8 cellular contexts compared by ENCODE assay signal in genomic region chr6:12957321-12958051, GRCh38.
A peak's percentile ranks its signal among the peaks of the same experiment; 100 is the strongest.
DNase-seq lines count a peak whose midpoint lies in the region; ATAC-seq and TF ChIP-seq lines count a peak whose summit lies in the region.

No MANE protein-coding gene starts in this region.

- no peaks in the 10 kb centered on the region for H3K4me1 ChIP-seq in breast epithelium

- H3K4me3 ChIP-seq in breast epithelium, result peak overlapping the region; percentile 62 to 76 (median 67)
- H3K4me3 ChIP-seq in iPS-11a (ENCODE audit: low read depth, low read length), result peak overlapping the region; percentile 24

- H3K27ac ChIP-seq in breast epithelium, result peak overlapping the region; percentile 75 to 80

- H3K27me3 ChIP-seq in breast epithelium, result no peaks in the 10 kb centered on the region

- TF ChIP-seq CTCF in breast epithelium (IDR thresholded peaks at IDR 0.05), result no peak

- ATAC-seq in SK-N-SH treated with all-trans-retinoic acid at 6 μM for 48 hours (peak; percentile 82), GM18870 (IDR thresholded peaks at IDR 0.05; ENCODE audit: unreplicated experiment) (no peak)

- no peaks in the 10 kb centered on the region for H3K36me3 ChIP-seq in breast epithelium

- no peak for TF ChIP-seq POLR2A in breast epithelium (IDR thresholded peaks at IDR 0.05)

- no peaks in the 10 kb centered on the region for H3K9me3 ChIP-seq in breast epithelium

- DNase-seq in AG08395 (ENCODE audit: low spot score), result peak; percentile 60
- DNase-seq in HCEC 1CT, result peak; percentile 65
- no peak for DNase-seq in breast epithelium (ENCODE audit: low spot score in 2 of 2)
- peak; percentile 81 for DNase-seq in putamen (ENCODE audit: low spot score)
- no peak for DNase-seq in SHP77 treated with DMSO at 0.1 percent for 48 hours (lab: John Stamatoyannopoulos, UW)

- intact Hi-C loops in breast epithelium (cut with DNase I; ENCODE audit: low total_unique reads), result no loop called here

TF ChIP-seq in SK-N-SH treated with all-trans-retinoic acid at 6 μM for 48 hours, 23 proteins besides CTCF, POLR2A, EP300 and RAD21:
- TF ChIP-seq ZC3H10 (CRISPR knock-in tag; IDR thresholded peaks at IDR 0.05) (no peak), CREB5 (CRISPR knock-in tag; IDR thresholded peaks at IDR 0.05; ENCODE audit: low read depth) (no peak), ZFP30 (CRISPR knock-in tag; IDR thresholded peaks at IDR 0.05) (peak; percentile 70), ARNTL (CRISPR knock-in tag; IDR thresholded peaks at IDR 0.05; ENCODE audit: borderline replicate concordance, low read depth) (no peak)

Comparison
In these comparisons a context has a peak if more than half of its experiments do, and no peak if none do; other contexts are left out.
1. DNase-seq: peak in AG08395 (single experiment), HCEC 1CT (single experiment) and putamen (single experiment); none in breast epithelium (0 of 2) and SHP77 treated with DMSO at 0.1 percent for 48 hours (single experiment).